In the genomic region with DNA sequence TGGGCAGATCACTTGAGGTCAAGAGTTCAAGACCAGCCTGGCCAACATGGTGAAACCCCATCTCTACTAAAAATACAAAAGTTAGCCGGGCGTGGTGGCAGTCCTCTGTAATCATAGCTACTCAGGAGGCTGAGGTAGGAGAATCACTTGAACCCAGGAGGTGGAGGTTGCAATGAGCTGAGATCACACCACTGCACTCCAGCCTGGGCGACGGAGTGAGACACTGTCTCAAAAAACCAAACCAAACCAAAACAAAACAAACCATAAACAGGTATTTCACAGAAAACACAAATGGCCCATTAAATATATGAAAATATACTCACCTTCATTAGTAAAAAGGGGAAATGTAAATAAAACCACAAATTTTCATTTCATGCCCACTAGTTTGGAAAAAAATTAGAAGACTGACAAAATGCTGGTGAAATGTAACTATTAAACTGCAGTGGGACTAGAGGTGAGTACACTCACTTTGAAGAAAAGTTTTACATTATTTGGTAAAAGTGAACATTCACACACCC, we compare ENCODE assay signal across 8 cellular contexts.
DNase-seq lines count a peak whose midpoint lies in the region; ATAC-seq and TF ChIP-seq lines count a peak whose summit lies in the region.
"Not testable (repeated sequence)": the region's sequence is repeated elsewhere in the genome, so short reads cannot be mapped to it uniquely, and the experiment has no call there.

No MANE protein-coding gene starts in this region.

- intact Hi-C loops in OCI-LY7 (cut with micrococcal nuclease; ENCODE audit: unreplicated experiment) = not testable (repeated sequence)

- H3K27me3 Mint-ChIP-seq in stimulated activated naive B cell treated with anti-CD40 and anti-IgM and Interleukin-4, amounts not matched to agents 10 μg/mL and 1 μg/mL and 100 μg/mL, for 72 hours = peaks cover 18 to 22% of the 10 kb centered on the region in 2 donors

- H3K4me3 Mint-ChIP-seq in stimulated activated naive B cell treated with anti-CD40 and anti-IgM and Interleukin-4, amounts not matched to agents 10 μg/mL and 1 μg/mL and 100 μg/mL, for 72 hours = peak overlapping the region in 1 of 2 donors; percentile 28

- peaks cover 21 to 36% of the 10 kb centered on the region in 2 donors for H3K4me1 Mint-ChIP-seq in stimulated activated naive B cell treated with anti-CD40 and anti-IgM and Interleukin-4, amounts not matched to agents 10 μg/mL and 1 μg/mL and 100 μg/mL, for 72 hours

- 0 out of 2 replicates have a peak overlapping the region, but pooled peaks have one; percentile 15 for H3K4me2 ChIP-seq in OCI-LY7 (ENCODE audit: low read length)

- peak overlapping the region; percentile 42 for H3K27ac Mint-ChIP-seq in stimulated activated naive B cell treated with anti-CD40 and anti-IgM and Interleukin-4, amounts not matched to agents 10 μg/mL and 1 μg/mL and 100 μg/mL, for 72 hours

- H3K4me3 ChIP-seq in OCI-LY7 (ENCODE audit: low read depth, low read length, poor library complexity, severe bottlenecking) = not testable (repeated sequence)

- H3K79me2 ChIP-seq in OCI-LY7 (ENCODE audit: insufficient read depth, low read depth, low read length) = not testable (repeated sequence)

- H3K36me3 Mint-ChIP-seq in stimulated activated naive B cell treated with anti-CD40 and anti-IgM and Interleukin-4, amounts not matched to agents 10 μg/mL and 1 μg/mL and 100 μg/mL, for 72 hours = not testable (repeated sequence)

- not testable (repeated sequence) for H3K9me2 ChIP-seq in OCI-LY7 (ENCODE audit: insufficient read depth, low read length)

- not testable (repeated sequence) for H4K20me1 ChIP-seq in OCI-LY7 (ENCODE audit: insufficient read depth, low read length)

- peaks cover 12% of the 10 kb centered on the region for H3K4me1 ChIP-seq in OCI-LY7 (ENCODE audit: insufficient read depth, low read length, poor library complexity, severe bottlenecking)

- not testable (repeated sequence) for DNase-seq in OCI-LY7 (ENCODE audit: low spot score)
- peak; percentile 37 for DNase-seq in stimulated activated naive B cell treated with anti-CD40 and anti-IgM and Interleukin-4, amounts not matched to agents 10 μg/mL and 1 μg/mL and 100 μg/mL, for 72 hours

- H3K36me3 ChIP-seq in OCI-LY7 (ENCODE audit: insufficient read depth, low read length) = not testable (repeated sequence)

- CTCF ChIA-PET in OCI-LY7 (lab: Charles Lee; ENCODE audit: unreplicated experiment) = interaction anchor here (0.5 kb wide), 1 partner anchor 9 kb away, joined by 4 read pairs; no protein-coding TSS in a partner anchor

- ATAC-seq in GM18499 (IDR thresholded peaks at IDR 0.05; ENCODE audit: insufficient read depth, unreplicated experiment) (peak; percentile 38), GM19035 (IDR thresholded peaks at IDR 0.05; ENCODE audit: unreplicated experiment) (peak; percentile 52), GM21423 (IDR thresholded peaks at IDR 0.05; ENCODE audit: unreplicated experiment) (peak; percentile 45), HG02571 (IDR thresholded peaks at IDR 0.05; ENCODE audit: unreplicated experiment) (peak; percentile 26), HG03045 (IDR thresholded peaks at IDR 0.05; ENCODE audit: unreplicated experiment) (peak; percentile 43), HG03432 (IDR thresholded peaks at IDR 0.05; ENCODE audit: unreplicated experiment) (peak; percentile 44)
- peak; percentile 53 to 71 for ATAC-seq in stimulated activated naive B cell treated with anti-CD40 and anti-IgM and Interleukin-4, amounts not matched to agents 10 μg/mL and 1 μg/mL and 100 μg/mL, for 72 hours (replicated peaks)

- H3K27ac ChIP-seq in OCI-LY7 (ENCODE audit: low read depth, low read length, poor library complexity, severe bottlenecking) = not testable (repeated sequence)

- H3K9me3 Mint-ChIP-seq in stimulated activated naive B cell treated with anti-CD40 and anti-IgM and Interleukin-4, amounts not matched to agents 10 μg/mL and 1 μg/mL and 100 μg/mL, for 72 hours = not testable (repeated sequence)

- not testable (repeated sequence) for BruUV-seq in OCI-LY7 (replicated peaks; lab: Mats Ljungman, UMichigan)

- H3K9me3 ChIP-seq in OCI-LY7 (ENCODE audit: low read length) = not testable (repeated sequence)

- not testable (repeated sequence) for H2AFZ ChIP-seq in OCI-LY7 (ENCODE audit: low read length)

- POLR2A ChIA-PET in OCI-LY7 (lab: Charles Lee) = interaction anchor here (0.6 to 1.0 kb wide), 2 partner anchors 21 to 52 kb away, joined by 4 to 5 read pairs; no protein-coding TSS in a partner anchor

- TF ChIP-seq CTCF in OCI-LY7 (conservative IDR thresholded peaks at IDR 0.05; ENCODE audit: low read length) = not testable (repeated sequence)
